9 cellular contexts compared by ENCODE assay signal in the genomic region with DNA sequence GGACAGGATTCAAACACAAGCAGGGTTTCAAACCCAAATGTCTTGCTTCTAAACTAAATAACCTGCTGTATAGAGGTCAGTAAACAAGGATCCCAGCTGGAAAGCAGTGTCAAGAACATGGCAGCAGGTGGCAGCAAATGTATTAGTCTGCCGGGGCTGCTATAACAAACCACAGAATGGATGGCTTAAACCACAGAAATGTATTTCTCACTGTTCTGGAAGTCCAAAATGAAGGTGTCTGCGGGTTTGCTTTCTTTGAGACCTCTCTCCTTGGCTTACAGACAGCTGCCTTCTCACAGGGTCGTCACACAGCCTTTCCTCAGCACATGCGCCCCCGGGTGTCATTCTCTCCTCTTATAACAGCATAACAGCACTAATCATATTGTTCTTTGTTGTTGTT.
DNase-seq lines count a peak whose midpoint lies in the region; ATAC-seq and TF ChIP-seq lines count a peak whose summit lies in the region.
"Had no signal": no experiment of that assay in that cellular context is flagged by ENCODE, and none has a peak within 500 bp of the region (broad histone marks: within the 10 kb centered on the region; RNA-seq: fewer than 3 reads in every experiment).

No MANE protein-coding gene starts in this region.

- TF ChIP-seq CTCF in SU-DHL-6 (IDR thresholded peaks at IDR 0.05; ENCODE audit: insufficient read depth, low read length, poor library complexity, severe bottlenecking) (peak; percentile 48), gastrocnemius medialis (IDR thresholded peaks at IDR 0.05 in 4 of 5, conservative IDR thresholded peaks at IDR 0.05 in 1 of 5) (peak; percentile 41 to 55 (median 51))

- H3K4me1 ChIP-seq in gastrocnemius medialis, result peaks cover 0 to 1% of the 10 kb centered on the region in 2 donors
- H3K4me1 ChIP-seq: Peyer's patch had no signal

- ATAC-seq in GM18502 (IDR thresholded peaks at IDR 0.05; ENCODE audit: poor library complexity, unreplicated experiment), result peak; percentile 77
- peak; percentile 41 to 74 for ATAC-seq in gastrocnemius medialis
- no peak for ATAC-seq in GM19455 (IDR thresholded peaks at IDR 0.05; ENCODE audit: unreplicated experiment)

- no peaks in the 10 kb centered on the region for H4K20me1 ChIP-seq in SU-DHL-6 (ENCODE audit: low read depth, low read length)

- H3K27me3 ChIP-seq in SU-DHL-6 (ENCODE audit: low read length) (no peaks in the 10 kb centered on the region), gastrocnemius medialis (no peaks in the 10 kb centered on the region)
- H3K27me3 ChIP-seq: Peyer's patch had no signal

- no peaks in the 10 kb centered on the region for H3F3A ChIP-seq in SU-DHL-6 (ENCODE audit: insufficient read depth)

- DNase-seq in Ammon's horn (ENCODE audit: low spot score) (peak; percentile 40), KG1 (lab: John Stamatoyannopoulos, UW) (peak; percentile 13), head of caudate nucleus (peak in 34 of 42 donors; percentile 6 to 70 (median 34)), gastrocnemius medialis (no peak), T1000 (lab: John Stamatoyannopoulos, UW) (no peak)

- H3K36me3 ChIP-seq in SU-DHL-6 (ENCODE audit: low read length) (no peaks in the 10 kb centered on the region), gastrocnemius medialis (no peaks in the 10 kb centered on the region)
- H3K36me3 ChIP-seq: Peyer's patch had no signal

- no peaks in the 10 kb centered on the region for H3K79me2 ChIP-seq in SU-DHL-6 (ENCODE audit: insufficient read depth, low read length)

- H3K27ac ChIP-seq in SU-DHL-6 (ENCODE audit: low read depth, low read length) (no peak overlapping the region), gastrocnemius medialis (no peak overlapping the region)
- H3K27ac ChIP-seq: Peyer's patch had no signal

- H3K4me2 ChIP-seq in SU-DHL-6 (ENCODE audit: low read depth, low read length, poor library complexity, severe bottlenecking), result no peak overlapping the region

- TF ChIP-seq POLR2A in gastrocnemius medialis (IDR thresholded peaks at IDR 0.05), result no peak

- H3K9ac ChIP-seq in SU-DHL-6 (ENCODE audit: low read length), result no peak overlapping the region

- H3K9me2 ChIP-seq in SU-DHL-6 (replicated peaks; ENCODE audit: insufficient read depth, low read length), result no peaks in the 10 kb centered on the region

- intact Hi-C loops in head of caudate nucleus (cut with DNase I) (no loop called here), gastrocnemius medialis (cut with DNase I; ENCODE audit: low total_unique reads) (loop anchor here (2.0 to 10.0 kb wide), 2 partner anchors 132 to 238 kb away; no protein-coding TSS in a partner anchor)

- no peak overlapping the region for H2AFZ ChIP-seq in SU-DHL-6 (ENCODE audit: low read depth, low read length, severe bottlenecking)

- in situ Hi-C loops in gastrocnemius medialis (cut with MboI; ENCODE audit: low sequenced_read_pairs in 4 of 4), result loop anchor here in 2 of 4 donors (5.0 to 25.0 kb wide), 2 partner anchors 126 to 246 kb away; no protein-coding TSS in a partner anchor

- no peaks in the 10 kb centered on the region for H3K9me3 ChIP-seq in SU-DHL-6 (ENCODE audit: insufficient read depth, low read length)
- no peaks in the 10 kb centered on the region for H3K9me3 ChIP-seq in gastrocnemius medialis
- H3K9me3 ChIP-seq: Peyer's patch had no signal

- H3K4me3 ChIP-seq in SU-DHL-6 (ENCODE audit: insufficient read depth, low read length, poor library complexity, severe bottlenecking) (no peak overlapping the region), gastrocnemius medialis (no peak overlapping the region)
- H3K4me3 ChIP-seq: Peyer's patch had no signal

Comparison
In these comparisons a context has a peak if more than half of its experiments do, and no peak if none do; other contexts are left out.
1. DNase-seq: peak in Ammon's horn (single experiment), KG1 (single experiment) and head of caudate nucleus (34 of 42); none in gastrocnemius medialis (0 of 2) and T1000 (single experiment).